Comparison of ENCODE assay signal across 19 cellular contexts in the genomic region with DNA sequence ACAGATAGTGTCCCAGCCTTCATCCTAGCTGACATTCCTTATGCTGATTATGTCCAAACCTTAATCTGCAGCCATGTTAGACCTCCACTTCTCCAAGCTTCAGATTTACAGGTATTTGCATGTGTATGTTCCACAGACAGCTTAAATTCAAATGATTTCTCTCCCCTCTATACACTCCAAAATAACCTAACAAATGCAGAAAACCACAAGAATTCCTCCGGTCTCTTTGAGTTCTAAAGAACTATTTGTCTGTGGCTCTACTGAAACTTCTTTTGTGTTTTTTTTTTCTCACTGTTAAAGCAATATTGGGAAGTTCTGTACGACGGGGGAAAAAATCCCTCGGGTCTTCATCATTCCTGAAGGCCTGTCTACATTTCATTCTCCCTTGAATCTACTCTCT. TPM values are rescaled to one million over a fixed set of nuclear protein-coding genes. Genes with fewer than 3 reads are reported as not detected.
DNase-seq lines count a peak whose midpoint lies in the region; ATAC-seq lines count a peak whose summit lies in the region.
"Had no signal": no experiment of that assay in that cellular context is flagged by ENCODE, and none has a peak within 500 bp of the region (broad histone marks: within the 10 kb centered on the region; RNA-seq: fewer than 3 reads in every experiment).

No MANE protein-coding gene starts in this region.

- H3K4me3 Mint-ChIP-seq in activated naive CD4-positive, alpha-beta T cell treated with anti-CD3 and anti-CD28 coated beads, Interleukin-2, amount 50 U/mL, for 24 hours, result no peak overlapping the region
- H3K4me3 Mint-ChIP-seq in central memory CD8-positive, alpha-beta T cell, result no peak overlapping the region
- H3K4me3 Mint-ChIP-seq: H9 had no signal

- H3K9me2 ChIP-seq in Karpas-422 (replicated peaks; ENCODE audit: insufficient read depth, low read length), result no peaks in the 10 kb centered on the region

- no peaks in the 10 kb centered on the region for H3K27me3 ChIP-seq in Karpas-422 (ENCODE audit: low read length)
- H3K27me3 ChIP-seq: SJCRH30 had no signal

- H3K27me3 Mint-ChIP-seq in activated naive CD4-positive, alpha-beta T cell treated with anti-CD3 and anti-CD28 coated beads, Interleukin-2, amount 50 U/mL, for 24 hours, result no peaks in the 10 kb centered on the region
- H3K27me3 Mint-ChIP-seq in central memory CD8-positive, alpha-beta T cell, result no peaks in the 10 kb centered on the region

- H3K4me3 ChIP-seq in Karpas-422 (ENCODE audit: low read length), result no peak overlapping the region
- H3K4me3 ChIP-seq: A549, SJCRH30 had no signal

- no peaks in the 10 kb centered on the region for H3K9me3 ChIP-seq in Karpas-422 (ENCODE audit: low read length)
- H3K9me3 ChIP-seq: A549, SJCRH30 had no signal

- ATAC-seq in central memory CD8-positive, alpha-beta T cell (replicated peaks; ENCODE audit: extremely low read depth, poor library complexity, severe bottlenecking), result no peak
- ATAC-seq in GM19328 (IDR thresholded peaks at IDR 0.05; ENCODE audit: unreplicated experiment), result no peak
- no peak for ATAC-seq in HG02973 (IDR thresholded peaks at IDR 0.05; ENCODE audit: unreplicated experiment)
- ATAC-seq in HG02840 (IDR thresholded peaks at IDR 0.05; ENCODE audit: low FRiP score, unreplicated experiment), result no peak
- ATAC-seq: A549, PC-3 had no signal

- peaks cover 26% of the 10 kb centered on the region for H3K4me1 Mint-ChIP-seq in activated naive CD4-positive, alpha-beta T cell treated with anti-CD3 and anti-CD28 coated beads, Interleukin-2, amount 50 U/mL, for 24 hours
- peaks cover 16% of the 10 kb centered on the region for H3K4me1 Mint-ChIP-seq in central memory CD8-positive, alpha-beta T cell

- H3K4me2 ChIP-seq in Karpas-422 (ENCODE audit: low read depth, low read length, poor library complexity, severe bottlenecking), result no peak overlapping the region
- H3K4me2 ChIP-seq: A549 had no signal

- peaks cover 5% of the 10 kb centered on the region for H3K36me3 Mint-ChIP-seq in activated naive CD4-positive, alpha-beta T cell treated with anti-CD3 and anti-CD28 coated beads, Interleukin-2, amount 50 U/mL, for 24 hours
- H3K36me3 Mint-ChIP-seq in central memory CD8-positive, alpha-beta T cell (ENCODE audit: insufficient read depth), result peaks cover 49% of the 10 kb centered on the region

- peaks cover 17% of the 10 kb centered on the region for H3K4me1 ChIP-seq in Karpas-422 (ENCODE audit: low read length)
- H3K4me1 ChIP-seq: A549, SJCRH30 had no signal

- peaks cover 53% of the 10 kb centered on the region; the same call in 1 of the 2 replicates for H3K36me3 ChIP-seq in Karpas-422 (ENCODE audit: insufficient read depth, low read length)

- no peaks in the 10 kb centered on the region for H3K9me3 Mint-ChIP-seq in activated naive CD4-positive, alpha-beta T cell treated with anti-CD3 and anti-CD28 coated beads, Interleukin-2, amount 50 U/mL, for 24 hours
- H3K9me3 Mint-ChIP-seq in central memory CD8-positive, alpha-beta T cell, result no peaks in the 10 kb centered on the region
- H3K9me3 Mint-ChIP-seq: H9 had no signal

- H2AFZ ChIP-seq in Karpas-422 (ENCODE audit: low read length), result no peak overlapping the region

- no peak overlapping the region for H3K9ac ChIP-seq in Karpas-422 (ENCODE audit: low read length)

- no peaks in the 10 kb centered on the region for H4K20me1 ChIP-seq in Karpas-422 (ENCODE audit: insufficient read depth, low read depth, low read length)

- DNase-seq in activated naive CD4-positive, alpha-beta T cell (lab: John Stamatoyannopoulos, UW), result no peak
- DNase-seq in Karpas-422, result no peak
- DNase-seq in central memory CD8-positive, alpha-beta T cell (ENCODE audit: low spot score in 2 of 2), result no peak
- DNase-seq: C1 segment of cervical spinal cord, COR-L47, H9, NCI-H1436, NCI-H2029 treated with DMSO at 0.1 percent for 48 hours, NCI-H2171 treated with DMSO at 0.1 percent for 48 hours, NCI-H446 treated with DMSO at 0.1 percent for 48 hours, NCI-H774, PC-3, SJCRH30 had no signal

- peaks cover 70% of the 10 kb centered on the region for H3K79me2 ChIP-seq in Karpas-422 (ENCODE audit: low read length)

- peak overlapping the region; percentile 30 for H3K27ac Mint-ChIP-seq in activated naive CD4-positive, alpha-beta T cell treated with anti-CD3 and anti-CD28 coated beads, Interleukin-2, amount 50 U/mL, for 24 hours
- peak overlapping the region; percentile 75 for H3K27ac Mint-ChIP-seq in central memory CD8-positive, alpha-beta T cell (ENCODE audit: low read depth)

- H3K27ac ChIP-seq in Karpas-422 (ENCODE audit: low read length), result peak overlapping the region; percentile 24; the same call in 1 of the 2 replicates
- H3K27ac ChIP-seq: A549, HL-60, SJCRH30 had no signal

RNA-seq across cellular contexts. Expression of gene NDUFS1, which starts 8.6 kb away (rescaled TPM):
- total RNA-seq in Karpas-422 (2014; rRNA removed; shearing (Covaris generic); ENCODE audit: low replicate concordance), result 76.4 and 83.6 TPM in 2 replicates

RNA-seq across cellular contexts. Expression of gene EEF1B2, which starts 9.1 kb away (rescaled TPM):
- total RNA-seq in Karpas-422 (2014; rRNA removed; shearing (Covaris generic); ENCODE audit: low replicate concordance), result 588 and 786 TPM in 2 replicates
